8 cellular contexts compared by ENCODE assay signal in the genomic region with DNA sequence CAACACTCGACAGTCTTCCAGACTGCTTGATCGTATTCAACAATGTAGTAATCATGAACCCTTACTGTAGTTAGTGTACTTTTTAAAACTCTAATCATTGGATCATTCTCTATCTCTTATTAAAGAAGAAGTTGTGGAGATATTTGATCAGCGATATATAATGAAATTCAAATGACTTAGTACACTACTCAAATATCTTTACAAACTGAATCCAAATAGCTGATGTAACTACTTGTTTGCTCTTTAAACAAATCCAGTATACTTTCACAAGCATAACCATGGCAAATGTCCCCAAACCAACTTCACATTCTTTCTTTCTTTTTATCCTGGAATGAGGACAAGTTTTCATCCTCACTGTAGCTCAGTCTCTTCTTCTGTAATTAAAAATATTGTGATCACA.
"Had no signal": no experiment of that assay in that cellular context is flagged by ENCODE, and none has a peak within 500 bp of the region (broad histone marks: within the 10 kb centered on the region; RNA-seq: fewer than 3 reads in every experiment).

No MANE protein-coding gene starts in this region.

- H3K4me3 ChIP-seq: GM23248, HAP-1 had no signal

- H3K9ac ChIP-seq: GM23248 had no signal

- H2AFZ ChIP-seq: GM23248 had no signal

- H3K27me3 Mint-ChIP-seq: IgD-negative memory B cell had no signal

- H3K36me3 ChIP-seq: HAP-1 had no signal

- ATAC-seq: HCT116 had no signal

- DNase-seq: GM23248, GOT3, H7, HFFc6, KG1 had no signal

- H3K27ac ChIP-seq: GM23248 had no signal

- H3K4me3 Mint-ChIP-seq: HFFc6, IgD-negative memory B cell had no signal

- H3K4me1 Mint-ChIP-seq: IgD-negative memory B cell had no signal

- H3K9me3 ChIP-seq: HAP-1 had no signal

- H3K27ac Mint-ChIP-seq: HFFc6, IgD-negative memory B cell had no signal
